8 cellular contexts compared by ENCODE assay signal in genomic region chr11:67955461-67956007, GRCh38. TPM values are rescaled to one million over a fixed set of nuclear protein-coding genes. Genes with fewer than 3 reads are reported as not detected.
DNase-seq lines count a peak whose midpoint lies in the region; ATAC-seq and TF ChIP-seq lines count a peak whose summit lies in the region.
"Not testable (repeated sequence)": the region's sequence is repeated elsewhere in the genome, so short reads cannot be mapped to it uniquely, and the experiment has no call there.

No MANE protein-coding gene starts in this region.

- CTCF ChIA-PET in HEK293 (lab: Yijun Ruan, JAX), result interaction anchor here (0.6 to 1.7 kb wide), 16 partner anchors 8 to 651 kb away, joined by 3 to 5 read pairs (median 4); no protein-coding TSS in a partner anchor

- peaks cover 7 to 15% (median 13%) of the 10 kb centered on the region in 11 experiments; a peak in 19 of 22 replicates for H3K27me3 ChIP-seq in BLaER1 treated with 17β-estradiol and CSF1 and Interleukin-3, amounts not matched to agents 10 nM and 100 nM

- H3K36me3 ChIP-seq in BLaER1 treated with 17β-estradiol and CSF1 and Interleukin-3, amounts not matched to agents 10 nM and 100 nM; HEK293 (ENCODE audit: control insufficient read depth in 2 of 2, insufficient read depth in 1 of 2, low read length in 2 of 2): not testable (repeated sequence)

- H3K9me3 ChIP-seq in BLaER1 treated with 17β-estradiol and CSF1 and Interleukin-3, amounts not matched to agents 10 nM and 100 nM (replicated peaks in 1 of 11); HEK293 (ENCODE audit: control insufficient read depth, insufficient read depth, low read depth, low read length): not testable (repeated sequence)

- DNase-seq in NCI-H446 (lab: John Stamatoyannopoulos, UW) (peak; percentile 24 to 57), amniotic epithelial cell (ENCODE audit: low read depth) (peak; percentile 27), globus pallidus (ENCODE audit: low spot score) (peak; percentile 47), naive B cell (peak; percentile 75)
- DNase-seq in stimulated activated CD8-positive, alpha-beta memory T cell treated with anti-CD3 and anti-CD28 coated beads, Interleukin-12 subunit alpha, Interleukin-12 subunit beta, amount 100 ng/mL, for 24 hours (ENCODE audit: extremely low read depth), result peak; percentile 26

- TF ChIP-seq CTCF in HEK293 (tag by site-specific recombination; IDR thresholded peaks at IDR 0.05), result not testable (repeated sequence)
- TF ChIP-seq CTCF in VCaP (conservative IDR thresholded peaks at IDR 0.05), result peak; percentile 93

- H3K9me3 Mint-ChIP-seq in naive B cell, result not testable (repeated sequence)

- H3K4me3 ChIP-seq in BLaER1 treated with 17β-estradiol and CSF1 and Interleukin-3, amounts not matched to agents 10 nM and 100 nM, result peak overlapping the region; percentile 51 to 71 (median 58)
- peak overlapping the region; percentile 49 for H3K4me3 ChIP-seq in HEK293 (ENCODE audit: low read depth, low read length)

- POLR2A ChIA-PET in HEK293 (lab: Yijun Ruan, JAX), result not testable (repeated sequence)

- H3K4me1 ChIP-seq in BLaER1 treated with 17β-estradiol and CSF1 and Interleukin-3, amounts not matched to agents 10 nM and 100 nM; HEK293 (ENCODE audit: control insufficient read depth, insufficient read depth, low read length): not testable (repeated sequence)

- peak overlapping the region in 5 of 6 donors; percentile 36 to 91 (median 42) for H3K27ac Mint-ChIP-seq in naive B cell

- peak overlapping the region; percentile 38 to 75 (median 65); a peak in 20 of 22 replicates for H3K9ac ChIP-seq in BLaER1 treated with 17β-estradiol and CSF1 and Interleukin-3, amounts not matched to agents 10 nM and 100 nM

- H3K4me1 Mint-ChIP-seq in naive B cell, result peaks cover 8 to 22% (median 13%) of the 10 kb centered on the region in 3 donors

- peaks cover 24 to 74% (median 50%) of the 10 kb centered on the region in 3 donors for H3K27me3 Mint-ChIP-seq in naive B cell

- peak overlapping the region; percentile 75 to 86 (median 81) for H3K4me2 ChIP-seq in BLaER1 treated with 17β-estradiol and CSF1 and Interleukin-3, amounts not matched to agents 10 nM and 100 nM

- not testable (repeated sequence) for H3K27ac ChIP-seq in BLaER1 treated with 17β-estradiol and CSF1 and Interleukin-3, amounts not matched to agents 10 nM and 100 nM; HEK293 (ENCODE audit: extremely low read depth, low read depth, low read length)
- H3K27ac ChIP-seq in VCaP, result peak overlapping the region; percentile 57; the same call in 1 of the 2 replicates

- peak; percentile 78 to 82 for ATAC-seq in naive B cell (ENCODE audit: low read depth in 2 of 2)

- H3K36me3 Mint-ChIP-seq in naive B cell, result not testable (repeated sequence)

- H3K4me3 Mint-ChIP-seq in naive B cell, result peak overlapping the region; percentile 67 to 92 (median 89)

- not testable (repeated sequence) for H4K20me1 ChIP-seq in BLaER1 treated with 17β-estradiol and CSF1 and Interleukin-3, amounts not matched to agents 10 nM and 100 nM

TF ChIP-seq in HEK293, 187 proteins besides CTCF, POLR2A, EP300 and RAD21:
- 0 out of 2 replicates have a peak, but pooled peaks have one; percentile 26 for TF ChIP-seq ZNF629 (tag by site-specific recombination; IDR thresholded peaks at IDR 0.05)
- TF ChIP-seq ZBTB26 (tag by site-specific recombination; optimal IDR thresholded peaks at IDR 0.05), result peak; percentile 78
- TF ChIP-seq ATF2 (tag by site-specific recombination; IDR thresholded peaks at IDR 0.05; ENCODE audit: low read depth), result 0 out of 2 replicates have a peak, but pooled peaks have one; percentile 11
- peak; percentile 75 for TF ChIP-seq ZNF335 (tag by site-specific recombination; conservative IDR thresholded peaks at IDR 0.05)
- 0 out of 2 replicates have a peak, but pooled peaks have one; percentile 14 for TF ChIP-seq SP2 (tag by site-specific recombination; IDR thresholded peaks at IDR 0.05)
- 0 out of 2 replicates have a peak, but pooled peaks have one; percentile 27 for TF ChIP-seq SCRT2 (tag by site-specific recombination; IDR thresholded peaks at IDR 0.05)
- TF ChIP-seq PBX3 (CRISPR knock-in tag; IDR thresholded peaks at IDR 0.05), result 0 out of 2 replicates have a peak, but pooled peaks have one; percentile 20

RNA-seq across cellular contexts. Expression of gene UNC93B1, which starts 48.4 kb away (rescaled TPM):
- 100 to 1,000 TPM in 3 of 6 donors, 10 to 100 TPM in 3; 93.5 to 149 (median 103) TPM for polyA plus RNA-seq in naive B cell (ENCODE audit: low read depth in 6 of 6)

RNA-seq across cellular contexts. Expression of gene ALDH3B1, which starts 54.6 kb away (rescaled TPM):
- under 1 TPM in 5 of 6 donors, not detected in 1; 0.33 to 0.94 (median 0.67) TPM for polyA plus RNA-seq in naive B cell (ENCODE audit: low read depth in 6 of 6)
